In genomic region chr7:149773446-149774236, GRCh38 we compare ENCODE assay signal across 8 cellular contexts. TPM values are rescaled to one million over a fixed set of nuclear protein-coding genes. Genes with fewer than 3 reads are reported as not detected.
DNase-seq lines count a peak whose midpoint lies in the region; ATAC-seq and TF ChIP-seq lines count a peak whose summit lies in the region.

Gene ZNF467 (minus strand): TSS chr7:149773588. CDS start chr7:149771032, 2,556 bp downstream.

- peaks cover 12% of the 10 kb centered on the region; the same call in 1 of the 2 replicates for H4K20me1 ChIP-seq in GM23338 (replicated peaks; ENCODE audit: insufficient read depth)

- intact Hi-C loops in heart right ventricle (cut with DNase I) = loop anchor here in 2 of 10 donors (2.0 to 5.0 kb wide), 2 partner anchors 56 to 65 kb away; partner anchors contain the start of gene ZNF862 (in 1 of the 2)

- DNase-seq in GM23338 (ENCODE audit: low spot score) (peak; percentile 43), NCI-H526 treated with DMSO at 0.1 percent for 48 hours (lab: John Stamatoyannopoulos, UW) (peak; percentile 34), heart right ventricle (peak; percentile 83 to 85), pons (ENCODE audit: low spot score) (peak; percentile 36), SKM-1 (lab: John Stamatoyannopoulos, UW; ENCODE audit: unreplicated experiment) (no peak)
- peak; percentile 41 for DNase-seq in activated naive CD8-positive, alpha-beta T cell treated with anti-CD3 and anti-CD28 coated beads, Interleukin-2, amount 10 ng/mL, durations not matched to agents 7 days and 5 days

- H3K4me3 ChIP-seq in GM23338 (peak within 1 kb of the TSS; percentile 73), heart right ventricle (peak within 1 kb of the TSS; percentile 36 to 74 (median 63))

- no peaks in the 10 kb centered on the region for H3K9me2 ChIP-seq in GM23338 (ENCODE audit: insufficient read depth)

- no peaks in the 10 kb centered on the region for H3K79me2 ChIP-seq in GM23338 (replicated peaks; ENCODE audit: insufficient read depth)

- H3K9me3 Mint-ChIP-seq in GM23338 = no peaks in the 10 kb centered on the region
- H3K9me3 Mint-ChIP-seq in activated naive CD8-positive, alpha-beta T cell treated with anti-CD3 and anti-CD28 coated beads, Interleukin-2, amount 10 ng/mL, durations not matched to agents 7 days and 5 days = no peaks in the 10 kb centered on the region

- peaks cover 25% of the 10 kb centered on the region for H3K4me1 Mint-ChIP-seq in GM23338
- peaks cover 2% of the 10 kb centered on the region for H3K4me1 Mint-ChIP-seq in activated naive CD8-positive, alpha-beta T cell treated with anti-CD3 and anti-CD28 coated beads, Interleukin-2, amount 10 ng/mL, durations not matched to agents 7 days and 5 days

- H3K27me3 Mint-ChIP-seq in GM23338 (ENCODE audit: insufficient read depth, low read depth, poor library complexity) = peaks cover 53% of the 10 kb centered on the region
- H3K27me3 Mint-ChIP-seq in activated naive CD8-positive, alpha-beta T cell treated with anti-CD3 and anti-CD28 coated beads, Interleukin-2, amount 10 ng/mL, durations not matched to agents 7 days and 5 days = peaks cover 36% of the 10 kb centered on the region

- no peaks in the 10 kb centered on the region for H3F3A ChIP-seq in GM23338 (replicated peaks; ENCODE audit: low read depth)

- POLR2A ChIA-PET in activated naive CD8-positive, alpha-beta T cell treated with anti-CD3 and anti-CD28 coated beads, Interleukin-2, amount 10 ng/mL, durations not matched to agents 7 days and 5 days (lab: Charles Lee) = interaction anchor here (2.4 kb wide), 1 partner anchor 8 kb away, joined by 7 read pairs; no protein-coding TSS in a partner anchor

- no peaks in the 10 kb centered on the region for H3K9me3 ChIP-seq in heart right ventricle

- no peaks in the 10 kb centered on the region; the same call in 2 of the 3 replicates for H3K36me3 Mint-ChIP-seq in GM23338 (ENCODE audit: low read depth)
- no peaks in the 10 kb centered on the region for H3K36me3 Mint-ChIP-seq in activated naive CD8-positive, alpha-beta T cell treated with anti-CD3 and anti-CD28 coated beads, Interleukin-2, amount 10 ng/mL, durations not matched to agents 7 days and 5 days

- TF ChIP-seq CTCF in GM23338 (conservative IDR thresholded peaks at IDR 0.05; ENCODE audit: low read depth in 2 of 2) = no peak
- TF ChIP-seq CTCF in heart right ventricle (IDR thresholded peaks at IDR 0.05) = no peak

- ATAC-seq in GM23338 (peak; percentile 1; the same call in 2 of the 3 replicates), heart right ventricle (peak in 6 of 8 donors; percentile 0 to 13 (median 4)), GM21447 (IDR thresholded peaks at IDR 0.05; ENCODE audit: unreplicated experiment) (no peak), GM19023 (IDR thresholded peaks at IDR 0.05; ENCODE audit: unreplicated experiment) (no peak)
- no peak for ATAC-seq in activated naive CD8-positive, alpha-beta T cell treated with anti-CD3 and anti-CD28 coated beads, Interleukin-2, amount 10 ng/mL, durations not matched to agents 7 days and 5 days (ENCODE audit: low read depth)

- WGBS in heart right ventricle, 2 donors = 2% methylated on average over 49 to 57 of the region's 57 CpGs

- H3K4me1 ChIP-seq in GM23338 (ENCODE audit: insufficient read depth) (peaks cover 8% of the 10 kb centered on the region), heart right ventricle (peaks cover 7 to 50% (median 43%) of the 10 kb centered on the region in 9 donors)

- peak within 1 kb of the TSS; percentile 78 for H3K4me3 Mint-ChIP-seq in GM23338
- peak within 1 kb of the TSS; percentile 84 for H3K4me3 Mint-ChIP-seq in activated naive CD8-positive, alpha-beta T cell treated with anti-CD3 and anti-CD28 coated beads, Interleukin-2, amount 10 ng/mL, durations not matched to agents 7 days and 5 days

- H3K36me3 ChIP-seq in GM23338 (ENCODE audit: insufficient read depth) = no peaks in the 10 kb centered on the region
- H3K36me3 ChIP-seq in heart right ventricle = peaks cover 0 to 20% (median 0%) of the 10 kb centered on the region in 9 donors

- H3K27ac Mint-ChIP-seq in GM23338 = no peak within 1 kb of the TSS
- H3K27ac Mint-ChIP-seq in activated naive CD8-positive, alpha-beta T cell treated with anti-CD3 and anti-CD28 coated beads, Interleukin-2, amount 10 ng/mL, durations not matched to agents 7 days and 5 days = no peak within 1 kb of the TSS

- H3K4me2 ChIP-seq in GM23338 = peak within 1 kb of the TSS; percentile 86

- H2AFZ ChIP-seq in GM23338 = peak within 1 kb of the TSS; percentile 69; the same call in 1 of the 2 replicates

- H3K27me3 ChIP-seq in GM23338 (ENCODE audit: insufficient read depth) (peaks cover 67% of the 10 kb centered on the region), heart right ventricle (no peaks in the 10 kb centered on the region)

- no peak within 1 kb of the TSS for H3K27ac ChIP-seq in GM23338 (ENCODE audit: low read depth)
- peak within 1 kb of the TSS; percentile 46 to 89 (median 78) for H3K27ac ChIP-seq in heart right ventricle

TF ChIP-seq in GM23338, 12 proteins besides CTCF, POLR2A, EP300 and RAD21:
- TF ChIP-seq EZH2 (IDR thresholded peaks at IDR 0.05; ENCODE audit: low read depth, unreplicated experiment) = peak; percentile 41
- TF ChIP-seq, protein P1, sequence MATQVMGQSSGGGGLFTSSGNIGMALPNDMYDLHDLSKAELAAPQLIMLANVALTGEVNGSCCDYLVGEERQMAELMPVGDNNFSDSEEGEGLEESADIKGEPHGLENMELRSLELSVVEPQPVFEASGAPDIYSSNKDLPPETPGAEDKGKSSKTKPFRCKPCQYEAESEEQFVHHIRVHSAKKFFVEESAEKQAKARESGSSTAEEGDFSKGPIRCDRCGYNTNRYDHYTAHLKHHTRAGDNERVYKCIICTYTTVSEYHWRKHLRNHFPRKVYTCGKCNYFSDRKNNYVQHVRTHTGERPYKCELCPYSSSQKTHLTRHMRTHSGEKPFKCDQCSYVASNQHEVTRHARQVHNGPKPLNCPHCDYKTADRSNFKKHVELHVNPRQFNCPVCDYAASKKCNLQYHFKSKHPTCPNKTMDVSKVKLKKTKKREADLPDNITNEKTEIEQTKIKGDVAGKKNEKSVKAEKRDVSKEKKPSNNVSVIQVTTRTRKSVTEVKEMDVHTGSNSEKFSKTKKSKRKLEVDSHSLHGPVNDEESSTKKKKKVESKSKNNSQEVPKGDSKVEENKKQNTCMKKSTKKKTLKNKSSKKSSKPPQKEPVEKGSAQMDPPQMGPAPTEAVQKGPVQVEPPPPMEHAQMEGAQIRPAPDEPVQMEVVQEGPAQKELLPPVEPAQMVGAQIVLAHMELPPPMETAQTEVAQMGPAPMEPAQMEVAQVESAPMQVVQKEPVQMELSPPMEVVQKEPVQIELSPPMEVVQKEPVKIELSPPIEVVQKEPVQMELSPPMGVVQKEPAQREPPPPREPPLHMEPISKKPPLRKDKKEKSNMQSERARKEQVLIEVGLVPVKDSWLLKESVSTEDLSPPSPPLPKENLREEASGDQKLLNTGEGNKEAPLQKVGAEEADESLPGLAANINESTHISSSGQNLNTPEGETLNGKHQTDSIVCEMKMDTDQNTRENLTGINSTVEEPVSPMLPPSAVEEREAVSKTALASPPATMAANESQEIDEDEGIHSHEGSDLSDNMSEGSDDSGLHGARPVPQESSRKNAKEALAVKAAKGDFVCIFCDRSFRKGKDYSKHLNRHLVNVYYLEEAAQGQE (IDR thresholded peaks at IDR 0.05; ENCODE audit: unreplicated experiment) = no peak

RNA-seq across cellular contexts. Expression of gene ZNF467, which starts in this region (rescaled TPM):
- total RNA-seq in GM23338 (2014; rRNA removed; shearing (Covaris generic)) = 0.10 and 0.19 TPM in 2 replicates
- polyA plus RNA-seq in GM23338 (2016; fragmentation: Nextera tagmentation; extraction: Ambion mirVana) = 0.30 and 0.40 TPM in 2 replicates
- 1 to 10 TPM in 1 of 2 experiments, under 1 TPM in 1; 0.83 to 1.0 TPM for total RNA-seq in activated naive CD8-positive, alpha-beta T cell treated with anti-CD3 and anti-CD28 coated beads, Interleukin-2, amount 10 ng/mL, durations not matched to agents 7 days and 5 days
- 1 to 10 TPM; 2.2 to 7.3 (median 4.6) TPM for total RNA-seq in heart right ventricle
- polyA plus RNA-seq in heart right ventricle = 10 to 100 TPM in 1 of 2 donors, 1 to 10 TPM in 1; 5.7 to 10.5 TPM

Comparison
In these comparisons a context has a peak if more than half of its experiments do, and no peak if none do; other contexts are left out.
1. Peak in DNase-seq, ATAC-seq, H3K4me3 ChIP-seq and H3K4me2 ChIP-seq in GM23338; RNA of the gene not detected or under 1 TPM.
2. ATAC-seq: peak in heart right ventricle (6 of 8); none in activated naive CD8-positive, alpha-beta T cell treated with anti-CD3 and anti-CD28 coated beads, Interleukin-2, amount 10 ng/mL, durations not matched to agents 7 days and 5 days (single experiment), GM21447 (single experiment) and GM19023 (single experiment).